ENCODE assay signal across 1 cellular context in genomic region chr16:88618182-88618955, GRCh38.
TF ChIP-seq lines count a peak whose summit lies in the region.

No MANE protein-coding gene starts in this region.

TF ChIP-seq in liver, 16 proteins besides CTCF, POLR2A, EP300 and RAD21 (continued from another document):
- TF ChIP-seq ZBTB33 (IDR thresholded peaks at IDR 0.05): no peak
- TF ChIP-seq, protein P1, sequence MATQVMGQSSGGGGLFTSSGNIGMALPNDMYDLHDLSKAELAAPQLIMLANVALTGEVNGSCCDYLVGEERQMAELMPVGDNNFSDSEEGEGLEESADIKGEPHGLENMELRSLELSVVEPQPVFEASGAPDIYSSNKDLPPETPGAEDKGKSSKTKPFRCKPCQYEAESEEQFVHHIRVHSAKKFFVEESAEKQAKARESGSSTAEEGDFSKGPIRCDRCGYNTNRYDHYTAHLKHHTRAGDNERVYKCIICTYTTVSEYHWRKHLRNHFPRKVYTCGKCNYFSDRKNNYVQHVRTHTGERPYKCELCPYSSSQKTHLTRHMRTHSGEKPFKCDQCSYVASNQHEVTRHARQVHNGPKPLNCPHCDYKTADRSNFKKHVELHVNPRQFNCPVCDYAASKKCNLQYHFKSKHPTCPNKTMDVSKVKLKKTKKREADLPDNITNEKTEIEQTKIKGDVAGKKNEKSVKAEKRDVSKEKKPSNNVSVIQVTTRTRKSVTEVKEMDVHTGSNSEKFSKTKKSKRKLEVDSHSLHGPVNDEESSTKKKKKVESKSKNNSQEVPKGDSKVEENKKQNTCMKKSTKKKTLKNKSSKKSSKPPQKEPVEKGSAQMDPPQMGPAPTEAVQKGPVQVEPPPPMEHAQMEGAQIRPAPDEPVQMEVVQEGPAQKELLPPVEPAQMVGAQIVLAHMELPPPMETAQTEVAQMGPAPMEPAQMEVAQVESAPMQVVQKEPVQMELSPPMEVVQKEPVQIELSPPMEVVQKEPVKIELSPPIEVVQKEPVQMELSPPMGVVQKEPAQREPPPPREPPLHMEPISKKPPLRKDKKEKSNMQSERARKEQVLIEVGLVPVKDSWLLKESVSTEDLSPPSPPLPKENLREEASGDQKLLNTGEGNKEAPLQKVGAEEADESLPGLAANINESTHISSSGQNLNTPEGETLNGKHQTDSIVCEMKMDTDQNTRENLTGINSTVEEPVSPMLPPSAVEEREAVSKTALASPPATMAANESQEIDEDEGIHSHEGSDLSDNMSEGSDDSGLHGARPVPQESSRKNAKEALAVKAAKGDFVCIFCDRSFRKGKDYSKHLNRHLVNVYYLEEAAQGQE (IDR thresholded peaks at IDR 0.05): no peak
- TF ChIP-seq RXRA (IDR thresholded peaks at IDR 0.05): peak; percentile 93 to 98
- no peak for TF ChIP-seq TAF1 (conservative IDR thresholded peaks at IDR 0.05)
- TF ChIP-seq JUND (IDR thresholded peaks at IDR 0.05): peak; percentile 31 to 38
- peak; percentile 50 for TF ChIP-seq FOXA1 (IDR thresholded peaks at IDR 0.05)
- peak in 1 of 2 donors; percentile 38 for TF ChIP-seq GABPA (IDR thresholded peaks at IDR 0.05 in 1 of 2, conservative IDR thresholded peaks at IDR 0.05 in 1 of 2)
- TF ChIP-seq SP1 (IDR thresholded peaks at IDR 0.05): peak; percentile 97
- TF ChIP-seq NR2F2 (IDR thresholded peaks at IDR 0.05): peak; percentile 97
- peak in 1 of 2 donors; percentile 69 for TF ChIP-seq EGR1 (IDR thresholded peaks at IDR 0.05; ENCODE audit: low read depth in 2 of 2)
- peak; percentile 71 for TF ChIP-seq HNF4G (IDR thresholded peaks at IDR 0.05)
